ENCODE assay signal across 10 cellular contexts in the genomic region with DNA sequence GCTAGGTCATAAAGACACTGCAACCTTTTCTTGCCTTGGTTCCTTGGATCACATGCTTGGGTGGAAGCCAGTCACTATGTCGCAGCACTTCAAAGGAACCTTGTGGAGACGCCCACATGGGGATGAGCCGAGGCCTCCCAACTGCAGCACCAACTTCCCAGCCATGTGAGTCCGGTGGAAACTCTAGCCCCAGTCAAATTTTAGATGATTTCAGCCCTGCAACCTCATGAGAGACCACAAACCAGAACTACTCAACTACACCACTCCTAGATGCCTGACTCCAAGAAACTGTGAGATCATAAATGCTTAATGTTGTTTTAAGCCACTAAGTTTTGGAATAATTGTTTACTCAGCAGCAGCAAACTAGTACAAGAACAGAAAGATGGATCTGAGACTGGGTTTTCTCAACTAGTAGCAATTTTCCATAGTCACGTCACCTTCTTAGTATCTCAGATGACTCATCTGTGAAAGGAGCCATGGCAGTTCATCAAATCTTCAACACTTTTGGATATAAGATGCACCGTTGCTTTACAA.
DNase-seq lines count a peak whose midpoint lies in the region; ATAC-seq and TF ChIP-seq lines count a peak whose summit lies in the region.
"Had no signal": no experiment of that assay in that cellular context is flagged by ENCODE, and none has a peak within 500 bp of the region (broad histone marks: within the 10 kb centered on the region; RNA-seq: fewer than 3 reads in every experiment).

No MANE protein-coding gene starts in this region.

- ATAC-seq in GM18520 (IDR thresholded peaks at IDR 0.05; ENCODE audit: unreplicated experiment) (peak; percentile 29), HG02588 (IDR thresholded peaks at IDR 0.05; ENCODE audit: unreplicated experiment) (peak; percentile 50), GM19467 (IDR thresholded peaks at IDR 0.05; ENCODE audit: unreplicated experiment) (no peak)
- peak; percentile 86 to 89 for ATAC-seq in activated T-cell treated with anti-CD3 and anti-CD28 coated beads, Interleukin-2, amount 50 U/mL, for 72 hours (replicated peaks in 1 of 2)
- ATAC-seq: left lobe of liver had no signal

- H3K27me3 Mint-ChIP-seq in activated T-cell treated with anti-CD3 and anti-CD28 coated beads, Interleukin-2, amount 50 U/mL, for 72 hours (ENCODE audit: low read depth): peaks cover 5% of the 10 kb centered on the region
- no peaks in the 10 kb centered on the region for H3K27me3 Mint-ChIP-seq in nephron progenitor cell (ENCODE audit: low read depth, poor library complexity)
- H3K27me3 Mint-ChIP-seq: activated naive CD4-positive, alpha-beta T cell treated with anti-CD3 and anti-CD28 coated beads, Interleukin-2, amount 10 ng/mL, durations not matched to agents 7 days and 5 days had no signal

- TF ChIP-seq CTCF in nephron progenitor cell (IDR thresholded peaks at IDR 0.05): no peak

- H3K4me1 Mint-ChIP-seq in activated T-cell treated with anti-CD3 and anti-CD28 coated beads, Interleukin-2, amount 50 U/mL, for 72 hours (ENCODE audit: low read depth): peaks cover 41% of the 10 kb centered on the region
- H3K4me1 Mint-ChIP-seq in nephron progenitor cell: peaks cover 47% of the 10 kb centered on the region

- peaks cover 0 to 2% of the 10 kb centered on the region in 2 donors for H3K9me3 Mint-ChIP-seq in activated T-cell treated with anti-CD3 and anti-CD28 coated beads, Interleukin-2, amount 50 U/mL, for 72 hours
- peaks cover 20% of the 10 kb centered on the region for H3K9me3 Mint-ChIP-seq in nephron progenitor cell

- DNase-seq in activated T-cell treated with anti-CD3 and anti-CD28 coated beads, Interleukin-2, amount 50 U/mL, for 72 hours: peak; percentile 28 to 37
- DNase-seq in non-pigmented ciliary epithelial cell (ENCODE audit: low read depth) (peak; percentile 88), NCI-H146 treated with DMSO at 0.1 percent for 48 hours (lab: John Stamatoyannopoulos, UW; ENCODE audit: unreplicated experiment) (no peak), GF-D8 (lab: John Stamatoyannopoulos, UW) (no peak), nephron progenitor cell (no peak)
- DNase-seq: activated naive CD4-positive, alpha-beta T cell treated with anti-CD3 and anti-CD28 coated beads, Interleukin-2, amount 10 ng/mL, durations not matched to agents 7 days and 5 days had no signal

- peak overlapping the region in 1 of 2 donors; percentile 73 for H3K4me3 Mint-ChIP-seq in activated T-cell treated with anti-CD3 and anti-CD28 coated beads, Interleukin-2, amount 50 U/mL, for 72 hours
- H3K4me3 Mint-ChIP-seq in nephron progenitor cell: no peak overlapping the region
- H3K4me3 Mint-ChIP-seq: activated naive CD4-positive, alpha-beta T cell treated with anti-CD3 and anti-CD28 coated beads, Interleukin-2, amount 10 ng/mL, durations not matched to agents 7 days and 5 days had no signal

- peaks cover 3 to 6% of the 10 kb centered on the region in 2 donors for H3K36me3 Mint-ChIP-seq in activated T-cell treated with anti-CD3 and anti-CD28 coated beads, Interleukin-2, amount 50 U/mL, for 72 hours (ENCODE audit: insufficient read depth in 2 of 2)
- peaks cover 25% of the 10 kb centered on the region for H3K36me3 Mint-ChIP-seq in nephron progenitor cell (ENCODE audit: low read depth)

- peak overlapping the region; percentile 86 for H3K27ac Mint-ChIP-seq in activated T-cell treated with anti-CD3 and anti-CD28 coated beads, Interleukin-2, amount 50 U/mL, for 72 hours
- H3K27ac Mint-ChIP-seq in nephron progenitor cell: no peak overlapping the region
- H3K27ac Mint-ChIP-seq: activated naive CD4-positive, alpha-beta T cell treated with anti-CD3 and anti-CD28 coated beads, Interleukin-2, amount 10 ng/mL, durations not matched to agents 7 days and 5 days had no signal

Comparison
In these comparisons a context has a peak if more than half of its experiments do, and no peak if none do; other contexts are left out.
1. DNase-seq: peak in activated T-cell treated with anti-CD3 and anti-CD28 coated beads, Interleukin-2, amount 50 U/mL, for 72 hours (2 of 2) and non-pigmented ciliary epithelial cell (single experiment); none in NCI-H146 treated with DMSO at 0.1 percent for 48 hours (single experiment), GF-D8 (single experiment) and nephron progenitor cell (single experiment).